10 cellular contexts compared by ENCODE assay signal in the genomic region with DNA sequence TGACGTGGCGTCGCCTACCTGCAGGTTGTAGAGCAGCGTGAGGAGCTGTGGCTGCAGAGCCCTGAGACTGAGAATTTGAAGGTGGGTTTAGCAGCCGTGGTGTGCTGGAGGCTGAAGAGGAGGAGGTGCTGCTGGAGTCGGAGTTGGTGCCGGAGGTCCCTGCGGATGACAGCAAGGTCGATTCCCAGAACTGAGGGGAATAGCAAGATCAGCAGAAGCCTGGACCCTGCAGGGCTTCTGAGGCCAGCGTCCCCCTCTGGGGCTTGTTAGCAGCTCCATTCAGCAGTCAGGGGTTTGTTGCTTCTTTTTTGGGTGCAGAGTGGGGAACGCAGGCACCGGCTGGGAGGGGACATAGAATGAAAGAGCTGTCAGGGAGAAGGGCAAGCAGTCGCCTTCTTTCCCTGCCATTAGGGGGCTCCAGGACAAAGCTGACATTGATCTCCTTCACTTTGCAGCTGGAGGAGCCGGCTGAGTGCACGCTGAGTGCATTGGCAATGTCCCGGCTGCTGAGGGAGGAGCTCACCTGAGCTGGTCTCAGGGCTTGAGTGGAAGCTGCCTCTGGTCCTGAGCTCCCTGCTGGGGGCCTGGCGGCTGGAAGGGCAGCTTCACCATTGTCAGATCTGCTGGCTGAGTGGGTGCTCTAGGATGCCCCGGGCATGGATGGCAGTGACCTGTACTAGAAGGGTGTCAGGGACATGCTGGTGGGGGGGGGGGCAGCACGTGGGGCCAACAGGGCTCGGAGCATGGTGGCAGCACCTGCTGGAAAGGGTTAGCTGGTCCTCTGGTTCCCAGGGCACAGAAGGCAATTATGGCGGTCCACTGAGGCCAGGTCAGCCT. TPM values are rescaled to one million over a fixed set of nuclear protein-coding genes. Genes with fewer than 3 reads are reported as not detected.
DNase-seq lines count a peak whose midpoint lies in the region; ATAC-seq and TF ChIP-seq lines count a peak whose summit lies in the region.
"Had no signal": no experiment of that assay in that cellular context is flagged by ENCODE, and none has a peak within 500 bp of the region (broad histone marks: within the 10 kb centered on the region; RNA-seq: fewer than 3 reads in every experiment).

No MANE protein-coding gene starts in this region.

- H3K36me3 ChIP-seq in heart right ventricle (no peaks in the 10 kb centered on the region), upper lobe of right lung (no peaks in the 10 kb centered on the region)
- H3K36me3 ChIP-seq: esophagus muscularis mucosa had no signal

- no peak for DNase-seq in heart right ventricle
- no peak for DNase-seq in Right ventricle myocardium inferior (ENCODE audit: missing footprints)
- DNase-seq in NCI-H345 treated with DMSO at 0.1 percent for 48 hours (lab: John Stamatoyannopoulos, UW; ENCODE audit: unreplicated experiment): peak; percentile 30
- peak; percentile 19 to 26 for DNase-seq in erythroblast (lab: John Stamatoyannopoulos, UW)
- peak; percentile 64 for DNase-seq in upper lobe of right lung
- DNase-seq in GM19240 (ENCODE audit: insufficient read length, low spot score): no peak
- DNase-seq in dedifferentiated amniotic fluid mesenchymal stem cell (ENCODE audit: extremely low spot score): no peak
- DNase-seq in activated effector memory CD4-positive, alpha-beta T cell treated with anti-CD3 and anti-CD28 coated beads, Interleukin-2, amount 50 U/mL, for 16 hours: no peak

- H3K27ac ChIP-seq in heart right ventricle (no peak overlapping the region), upper lobe of right lung (no peak overlapping the region)
- H3K27ac ChIP-seq: esophagus muscularis mucosa had no signal

- no peak for TF ChIP-seq POLR2A in erythroblast (IDR thresholded peaks at IDR 0.05; ENCODE audit: low read length)

- peaks cover 0 to 17% (median 5%) of the 10 kb centered on the region in 9 donors for H3K4me1 ChIP-seq in heart right ventricle
- peaks cover 5% of the 10 kb centered on the region for H3K4me1 ChIP-seq in upper lobe of right lung

- TF ChIP-seq CTCF in heart right ventricle (IDR thresholded peaks at IDR 0.05) (peak in 7 of 9 donors; percentile 15 to 47 (median 27)), upper lobe of right lung (IDR thresholded peaks at IDR 0.05) (no peak)

- intact Hi-C loops in heart right ventricle (cut with DNase I) (loop anchor here (5.0 to 10.0 kb wide), 8 partner anchors 49 to 299 kb away; partner anchors contain the start of gene ABO (in 3 of the 10)), Right ventricle myocardium inferior (cut with DNase I) (loop anchor here (1.0 to 5.0 kb wide), 3 partner anchors 49 to 139 kb away; partner anchors contain the start of gene ABO), upper lobe of right lung (cut with DNase I) (loop anchor here (10.0 kb wide), 2 partner anchors 147 to 297 kb away; partner anchors contain the start of gene SURF6)

- H3K4me3 ChIP-seq in heart right ventricle (no peak overlapping the region), upper lobe of right lung (no peak overlapping the region)
- H3K4me3 ChIP-seq: esophagus muscularis mucosa had no signal

- ATAC-seq in heart right ventricle: peak in 3 of 8 donors; percentile 25 to 50 (median 47)
- no peak for ATAC-seq in Right ventricle myocardium inferior
- no peak for ATAC-seq in upper lobe of right lung

- 47 to 52% methylated on average over 21 of the region's 21 CpGs for WGBS in heart right ventricle, 2 donors

- H3K9me3 ChIP-seq in heart right ventricle (no peaks in the 10 kb centered on the region), upper lobe of right lung (no peaks in the 10 kb centered on the region)
- H3K9me3 ChIP-seq: esophagus muscularis mucosa had no signal

- H3K27me3 ChIP-seq in heart right ventricle: peaks cover 0 to 23% (median 7%) of the 10 kb centered on the region in 7 donors
- peaks cover 12% of the 10 kb centered on the region for H3K27me3 ChIP-seq in upper lobe of right lung

RNA-seq across cellular contexts. Expression of gene OBP2B, which starts 20.8 kb away (rescaled TPM):
- total RNA-seq in heart right ventricle: under 1 TPM in 1 of 10 donors, not detected in 9; 0.75 TPM
- not detected for polyA plus RNA-seq in heart right ventricle
- total RNA-seq in Right ventricle myocardium inferior: not detected
- not detected for total RNA-seq in upper lobe of right lung
- total RNA-seq: esophagus muscularis mucosa; T-helper 1 cell treated with Interleukin-12 subunit alpha and Interleukin-12 subunit beta and Interleukin-4 antibody, amounts not matched to agents 30 ng/mL and 1 ng/mL, for 36 hours had no signal

RNA-seq across cellular contexts. Expression of gene GBGT1, which starts 24.5 kb away (rescaled TPM):
- total RNA-seq in heart right ventricle (10 to 100 TPM in 3 of 10 donors, 1 to 10 TPM in 7; 2.5 to 14.7 (median 6.2) TPM), Right ventricle myocardium inferior (8.2 TPM), upper lobe of right lung (27.4 TPM)
- polyA plus RNA-seq in heart right ventricle: 10 to 100 TPM in 1 of 2 donors, 1 to 10 TPM in 1; 5.5 to 10.5 TPM

Comparison
In these comparisons a context has a peak if more than half of its experiments do, and no peak if none do; other contexts are left out.
1. DNase-seq: peak in NCI-H345 treated with DMSO at 0.1 percent for 48 hours (single experiment), erythroblast (2 of 2) and upper lobe of right lung (single experiment); none in heart right ventricle (0 of 2), Right ventricle myocardium inferior (single experiment), GM19240 (single experiment), dedifferentiated amniotic fluid mesenchymal stem cell (single experiment) and activated effector memory CD4-positive, alpha-beta T cell treated with anti-CD3 and anti-CD28 coated beads, Interleukin-2, amount 50 U/mL, for 16 hours (single experiment).